Comparison of ENCODE assay signal across 8 cellular contexts in the genomic region with DNA sequence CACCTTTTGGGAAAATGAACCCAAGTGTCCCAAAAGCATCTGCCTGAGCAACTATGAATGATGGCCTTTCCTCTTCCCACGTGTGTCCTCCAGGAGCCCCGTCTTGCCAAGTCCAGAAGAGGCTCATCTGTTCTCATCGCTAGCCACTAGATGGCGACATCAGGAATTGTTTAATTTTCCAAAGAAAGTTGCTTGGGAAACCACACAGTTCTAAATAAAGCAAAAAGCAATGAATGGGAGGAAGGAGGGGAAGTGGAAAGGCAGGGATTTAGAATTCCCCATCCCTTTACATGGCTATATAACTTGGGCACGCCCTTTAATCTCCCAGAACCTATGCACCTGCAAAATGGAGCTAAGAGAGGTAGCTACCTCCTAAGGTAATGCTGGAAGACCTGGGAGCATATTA. TPM values are rescaled to one million over a fixed set of nuclear protein-coding genes. Genes with fewer than 3 reads are reported as not detected.
DNase-seq lines count a peak whose midpoint lies in the region; ATAC-seq and TF ChIP-seq lines count a peak whose summit lies in the region.

No MANE protein-coding gene starts in this region.

- POLR2A ChIA-PET in HEK293T (lab: Yijun Ruan, JAX) = no interaction called here

- peak; percentile 69 for TF ChIP-seq CTCF in OCI-LY1 (IDR thresholded peaks at IDR 0.05; ENCODE audit: low read length)
- peak; percentile 72 to 82 for TF ChIP-seq CTCF in mammary epithelial cell (conservative IDR thresholded peaks at IDR 0.05 in 1 of 2, IDR thresholded peaks at IDR 0.05 in 1 of 2; ENCODE audit: extremely low read depth in 1 of 2, insufficient read depth in 1 of 2, low read depth in 1 of 2, low read length in 2 of 2)
- TF ChIP-seq CTCF in tibial nerve (IDR thresholded peaks at IDR 0.05) = peak; percentile 55 to 70 (median 66)

- no peaks in the 10 kb centered on the region for H4K20me1 ChIP-seq in OCI-LY1 (ENCODE audit: insufficient read depth, low read length)
- H4K20me1 ChIP-seq in mammary epithelial cell (ENCODE audit: insufficient read depth, low read length) = no peaks in the 10 kb centered on the region

- H3K27ac ChIP-seq in OCI-LY1 (ENCODE audit: low read depth, low read length, poor library complexity, severe bottlenecking) (no peak overlapping the region), mammary epithelial cell (ENCODE audit: insufficient read depth, low read depth, low read length) (no peak overlapping the region), tibial nerve (no peak overlapping the region)

- H3K27ac Mint-ChIP-seq in stimulated activated naive B cell treated with anti-CD40 and anti-IgM and Interleukin-4, amounts not matched to agents 10 μg/mL and 1 μg/mL and 100 μg/mL, for 72 hours = no peak overlapping the region

- no peak for ATAC-seq in GM18870 (IDR thresholded peaks at IDR 0.05; ENCODE audit: unreplicated experiment)
- ATAC-seq in stimulated activated naive B cell treated with anti-CD40 and anti-IgM and Interleukin-4, amounts not matched to agents 10 μg/mL and 1 μg/mL and 100 μg/mL, for 72 hours (replicated peaks) = no peak

- no peak overlapping the region for H3K4me2 ChIP-seq in OCI-LY1 (ENCODE audit: low read length)
- no peak overlapping the region for H3K4me2 ChIP-seq in mammary epithelial cell (ENCODE audit: insufficient read depth, low read depth, low read length)

- no peak for TF ChIP-seq EP300 in tibial nerve (IDR thresholded peaks at IDR 0.05)

- H3K9me3 ChIP-seq in OCI-LY1 (ENCODE audit: low read length) (no peaks in the 10 kb centered on the region), mammary epithelial cell (replicated peaks; ENCODE audit: insufficient read depth, low read length) (no peaks in the 10 kb centered on the region), tibial nerve (no peaks in the 10 kb centered on the region)

- 0% methylated on average over 5 of the region's 5 CpGs for WGBS in mammary epithelial cell (ENCODE audit: low coverage, missing lambda C conversion rate)
- WGBS in tibial nerve, 2 donors = 0 to 1% methylated on average over 5 of the region's 5 CpGs

- CTCF ChIA-PET in HEK293T (lab: Yijun Ruan, JAX) = interaction anchor here (0.6 to 4.1 kb wide), 13 partner anchors 8 to 151 kb away, joined by 3 to 25 read pairs (median 3); no protein-coding TSS in a partner anchor
- CTCF ChIA-PET in mammary epithelial cell (lab: Charles Lee; ENCODE audit: low non-redundant PET) = interaction anchor here (0.5 to 1.1 kb wide), 2 partner anchors 38 to 78 kb away, joined by 3 to 4 read pairs; no protein-coding TSS in a partner anchor

- no peak overlapping the region for H3K9ac ChIP-seq in OCI-LY1 (ENCODE audit: low read length)
- H3K9ac ChIP-seq in mammary epithelial cell (ENCODE audit: insufficient read depth, low read length) = no peak overlapping the region

- TF ChIP-seq POLR2A in tibial nerve (IDR thresholded peaks at IDR 0.05) = no peak

- dilution Hi-C loops in mammary epithelial cell (cut with HindIII; ENCODE audit: low sequenced_read_pairs) = no loop called here

- H3K4me1 ChIP-seq in OCI-LY1 (ENCODE audit: insufficient read depth, low read length, severe bottlenecking) (no peaks in the 10 kb centered on the region), mammary epithelial cell (ENCODE audit: insufficient read depth, low read length) (peaks cover 11% of the 10 kb centered on the region), tibial nerve (peaks cover 0 to 29% (median 2%) of the 10 kb centered on the region in 4 donors)

- DNase-seq in DMS53 (lab: John Stamatoyannopoulos, UW) (peak; percentile 84), HEK293T (ENCODE audit: extremely low spot score) (peak; percentile 73), mammary epithelial cell (peak; percentile 74), kidney glomerular epithelial cell (lab: John Stamatoyannopoulos, UW) (peak; percentile 80), tibial nerve (ENCODE audit: low spot score in 2 of 2) (peak; percentile 41 to 74)
- no peak for DNase-seq in stimulated activated naive B cell treated with anti-CD40 and anti-IgM and Interleukin-4, amounts not matched to agents 10 μg/mL and 1 μg/mL and 100 μg/mL, for 72 hours

- H3K36me3 Mint-ChIP-seq in stimulated activated naive B cell treated with anti-CD40 and anti-IgM and Interleukin-4, amounts not matched to agents 10 μg/mL and 1 μg/mL and 100 μg/mL, for 72 hours = no peaks in the 10 kb centered on the region

- H3K4me3 ChIP-seq in OCI-LY1 (ENCODE audit: low read depth, low read length, poor library complexity, severe bottlenecking) (no peak overlapping the region), mammary epithelial cell (replicated peaks in 1 of 3; ENCODE audit: insufficient read depth in 1 of 3, low read depth in 2 of 3, low read length in 3 of 3) (no peak overlapping the region), tibial nerve (no peak overlapping the region)

- H3K27me3 Mint-ChIP-seq in stimulated activated naive B cell treated with anti-CD40 and anti-IgM and Interleukin-4, amounts not matched to agents 10 μg/mL and 1 μg/mL and 100 μg/mL, for 72 hours = peaks cover 44 to 54% of the 10 kb centered on the region in 2 donors

- no peaks in the 10 kb centered on the region for H3K36me3 ChIP-seq in OCI-LY1 (ENCODE audit: insufficient read depth, low read length)
- no peaks in the 10 kb centered on the region for H3K36me3 ChIP-seq in mammary epithelial cell (ENCODE audit: insufficient read depth, low read length)
- no peaks in the 10 kb centered on the region for H3K36me3 ChIP-seq in tibial nerve

- no peaks in the 10 kb centered on the region for H3K27me3 ChIP-seq in OCI-LY1 (ENCODE audit: insufficient read depth, low read length)
- peaks cover 3% of the 10 kb centered on the region for H3K27me3 ChIP-seq in mammary epithelial cell (ENCODE audit: insufficient read depth, low read length)
- H3K27me3 ChIP-seq in tibial nerve = peaks cover 0 to 7% of the 10 kb centered on the region in 2 donors

- H2AFZ ChIP-seq in OCI-LY1 (ENCODE audit: low read length) (no peak overlapping the region), mammary epithelial cell (ENCODE audit: low read depth, low read length) (no peak overlapping the region)

- H3K79me2 ChIP-seq in OCI-LY1 (ENCODE audit: insufficient read depth, low read length) (no peaks in the 10 kb centered on the region), mammary epithelial cell (ENCODE audit: insufficient read depth, low read length) (no peaks in the 10 kb centered on the region)

- intact Hi-C loops in mammary epithelial cell (cut with micrococcal nuclease) = loop anchor here (1.0 to 2.0 kb wide), 2 partner anchors 49 to 126 kb away; no protein-coding TSS in a partner anchor

- peaks cover 0 to under 1% of the 10 kb centered on the region in 2 donors for H3K9me3 Mint-ChIP-seq in stimulated activated naive B cell treated with anti-CD40 and anti-IgM and Interleukin-4, amounts not matched to agents 10 μg/mL and 1 μg/mL and 100 μg/mL, for 72 hours

- H3K9me2 ChIP-seq in OCI-LY1 (ENCODE audit: low read depth, low read length) = no peaks in the 10 kb centered on the region

- H3K4me1 Mint-ChIP-seq in stimulated activated naive B cell treated with anti-CD40 and anti-IgM and Interleukin-4, amounts not matched to agents 10 μg/mL and 1 μg/mL and 100 μg/mL, for 72 hours = peaks cover 0 to 5% of the 10 kb centered on the region in 2 donors

- in situ Hi-C loops in mammary epithelial cell (cut with MboI; ENCODE audit: low sequenced_read_pairs in 2 of 2) = no loop called here

- no TSS peak for BruUV-seq in mammary epithelial cell (replicated peaks; lab: Mats Ljungman, UMichigan)

- H3K4me3 Mint-ChIP-seq in stimulated activated naive B cell treated with anti-CD40 and anti-IgM and Interleukin-4, amounts not matched to agents 10 μg/mL and 1 μg/mL and 100 μg/mL, for 72 hours = no peak overlapping the region

- H3F3A ChIP-seq in OCI-LY1 (ENCODE audit: insufficient read depth, low read length) = no peaks in the 10 kb centered on the region

TF ChIP-seq in HEK293T, 16 proteins besides CTCF, POLR2A, EP300 and RAD21:
- TF ChIP-seq BHLHE40 (IDR thresholded peaks at IDR 0.05; ENCODE audit: borderline replicate concordance) (no peak), FOXM1 (IDR thresholded peaks at IDR 0.05; ENCODE audit: borderline replicate concordance) (no peak), ZNF384 (IDR thresholded peaks at IDR 0.05) (no peak), HDGF (IDR thresholded peaks at IDR 0.05; ENCODE audit: borderline replicate concordance) (no peak), FOXA1 (IDR thresholded peaks at IDR 0.05) (no peak), LEF1 (IDR thresholded peaks at IDR 0.05; ENCODE audit: borderline replicate concordance) (no peak), FOXK2 (IDR thresholded peaks at IDR 0.05) (no peak), SUZ12 (IDR thresholded peaks at IDR 0.05) (no peak), TARDBP (IDR thresholded peaks at IDR 0.05) (no peak), L3MBTL2 (conservative IDR thresholded peaks at IDR 0.05) (no peak), ELF4 (IDR thresholded peaks at IDR 0.05) (no peak), ARNT (IDR thresholded peaks at IDR 0.05) (no peak), SP1 (IDR thresholded peaks at IDR 0.05) (no peak), NFRKB (IDR thresholded peaks at IDR 0.05) (no peak), CTBP1 (IDR thresholded peaks at IDR 0.05; ENCODE audit: borderline replicate concordance) (no peak)
- TF ChIP-seq, protein P1, sequence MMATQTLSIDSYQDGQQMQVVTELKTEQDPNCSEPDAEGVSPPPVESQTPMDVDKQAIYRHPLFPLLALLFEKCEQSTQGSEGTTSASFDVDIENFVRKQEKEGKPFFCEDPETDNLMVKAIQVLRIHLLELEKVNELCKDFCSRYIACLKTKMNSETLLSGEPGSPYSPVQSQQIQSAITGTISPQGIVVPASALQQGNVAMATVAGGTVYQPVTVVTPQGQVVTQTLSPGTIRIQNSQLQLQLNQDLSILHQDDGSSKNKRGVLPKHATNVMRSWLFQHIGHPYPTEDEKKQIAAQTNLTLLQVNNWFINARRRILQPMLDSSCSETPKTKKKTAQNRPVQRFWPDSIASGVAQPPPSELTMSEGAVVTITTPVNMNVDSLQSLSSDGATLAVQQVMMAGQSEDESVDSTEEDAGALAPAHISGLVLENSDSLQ (IDR thresholded peaks at IDR 0.05) = no peak

RNA-seq across cellular contexts. Expression of a gene that starts 9.0 kb away (rescaled TPM):
- total RNA-seq in mammary epithelial cell (under 1 TPM in 1 of 2 donors, not detected in 1; 0.12 TPM), tibial nerve (10 to 100 TPM; 47.3 to 79.3 (median 67.0) TPM)
- polyA plus RNA-seq in mammary epithelial cell = 0.03 TPM
- polyA minus RNA-seq in mammary epithelial cell = not detected

Comparison
In these comparisons a context has a peak if more than half of its experiments do, and no peak if none do; other contexts are left out.
1. RNA of a gene that starts 9.0 kb away (total RNA-seq): 47.3 to 79.3 TPM in tibial nerve; 0.12 TPM in mammary epithelial cell; every median in the first group is over 10 times any median in the second.
2. Peak in every context shown above with its lines, with median percentiles within 50 percentile points of each other: CTCF ChIP-seq.